34 cellular contexts compared by ENCODE assay signal in genomic region chr2:136647039-136647438, GRCh38.
DNase-seq lines count a peak whose midpoint lies in the region; ATAC-seq, FAIRE-seq and TF ChIP-seq lines count a peak whose summit lies in the region.
"Had no signal": no experiment of that assay in that cellular context is flagged by ENCODE, and none has a peak within 500 bp of the region (broad histone marks: within the 10 kb centered on the region; RNA-seq: fewer than 3 reads in every experiment).

No MANE protein-coding gene starts in this region.

- no peak for DNase-seq in HepG2 (ENCODE audit: low spot score)
- no peak for DNase-seq in right lobe of liver
- DNase-seq in A549 (ENCODE audit: low read depth in 1 of 2, low spot score in 1 of 2): no peak
- DNase-seq in IMR-90: no peak
- DNase-seq in K562 (ENCODE audit: extremely low read depth in 1 of 4, low spot score in 3 of 4): no peak
- DNase-seq in stomach: no peak
- DNase-seq in RKO (ENCODE audit: low spot score): no peak
- no peak for DNase-seq in suprapubic skin (ENCODE audit: low spot score in 2 of 2)
- DNase-seq: 8988T; ACHN; AML-193; BE2C; C1 segment of cervical spinal cord; Caco-2; Calu3; CD4-positive, alpha-beta memory T cell; CD4-positive, alpha-beta T cell; CD4-positive, CD25-positive, alpha-beta regulatory T cell; CD8-positive, alpha-beta memory T cell; CD8-positive, alpha-beta T cell; COR-L47; DMS 273 treated with DMSO at 0.1 percent for 48 hours; DMS153; DMS53; DMS79; DMS79 treated with DMSO at 0.1 percent for 48 hours; DND-41; EL had no signal

- H3K56ac ChIP-seq in IMR-90 (ENCODE audit: extremely low read depth, insufficient read depth, low read length): no peak overlapping the region

- no peaks in the 10 kb centered on the region for H3K9me3 ChIP-seq in HepG2 (ENCODE audit: low read length)
- H3K9me3 ChIP-seq in right lobe of liver: no peaks in the 10 kb centered on the region
- no peaks in the 10 kb centered on the region for H3K9me3 ChIP-seq in A549
- peaks cover 12% of the 10 kb centered on the region for H3K9me3 ChIP-seq in IMR-90 (ENCODE audit: control insufficient read depth, insufficient read depth, low read length)
- no peaks in the 10 kb centered on the region for H3K9me3 ChIP-seq in K562 (replicated peaks; ENCODE audit: control insufficient read depth, insufficient read depth, low read depth, low read length)
- H3K9me3 ChIP-seq in stomach: no peaks in the 10 kb centered on the region
- H3K9me3 ChIP-seq in suprapubic skin: no peaks in the 10 kb centered on the region
- H3K9me3 ChIP-seq: BE2C; BLaER1; BLaER1 treated with 17β-estradiol and CSF1 and Interleukin-3, amounts not matched to agents 10 nM and 100 nM; Caco-2 had no signal

- TF ChIP-seq POLR2A in HepG2 (IDR thresholded peaks at IDR 0.05; ENCODE audit: insufficient read depth in 1 of 2, low read depth in 2 of 2, low read length in 2 of 2) (no peak), right lobe of liver (IDR thresholded peaks at IDR 0.05) (no peak), A549 (IDR thresholded peaks at IDR 0.05; ENCODE audit: low read length) (no peak), IMR-90 (IDR thresholded peaks at IDR 0.05; ENCODE audit: low read depth, low read length) (no peak), K562 (conservative IDR thresholded peaks at IDR 0.05) (no peak), stomach (IDR thresholded peaks at IDR 0.05) (no peak), suprapubic skin (IDR thresholded peaks at IDR 0.05) (no peak)

- H3K36me3 ChIP-seq in HepG2 (replicated peaks in 1 of 2; ENCODE audit: control insufficient read depth in 1 of 2, insufficient read depth in 2 of 2, low read length in 2 of 2) (no peaks in the 10 kb centered on the region), right lobe of liver (no peaks in the 10 kb centered on the region), IMR-90 (ENCODE audit: control insufficient read depth, insufficient read depth, low read length) (no peaks in the 10 kb centered on the region), K562 (ENCODE audit: control insufficient read depth, insufficient read depth, low read length) (no peaks in the 10 kb centered on the region), stomach (no peaks in the 10 kb centered on the region), suprapubic skin (no peaks in the 10 kb centered on the region)
- H3K36me3 ChIP-seq: BE2C; BLaER1; BLaER1 treated with 17β-estradiol and CSF1 and Interleukin-3, amounts not matched to agents 10 nM and 100 nM had no signal

- H2AK9ac ChIP-seq in IMR-90 (replicated peaks; ENCODE audit: low read depth, low read length, poor library complexity): no peak overlapping the region

- no peak overlapping the region for H4K8ac ChIP-seq in IMR-90 (ENCODE audit: low read depth in 2 of 2, low read length in 2 of 2)

- WGBS in HepG2 (ENCODE audit: low lambda C conversion rate): 47% methylated on average over 1 of the region's 1 CpG
- 67% methylated on average over 1 of the region's 1 CpG for WGBS in right lobe of liver (ENCODE audit: insufficient coverage, low coverage, low lambda C conversion rate, missing lambda C conversion rate)
- WGBS in A549 (ENCODE audit: missing lambda C conversion rate): 74% methylated on average over 1 of the region's 1 CpG
- WGBS in IMR-90 (ENCODE audit: extremely low coverage in 2 of 2, insufficient read length in 1 of 2), 2 experiments: no CpG with 5 or more reads among the region's 1 CpG
- WGBS in K562 (ENCODE audit: insufficient coverage, low coverage, missing lambda C conversion rate): 0% methylated on average over 1 of the region's 1 CpG
- WGBS in stomach, 5 donors: 80 to 100% (median 91%) methylated on average over 1 of the region's 1 CpG
- 100% methylated on average over 1 of the region's 1 CpG for WGBS in suprapubic skin

- no peaks in the 10 kb centered on the region for H3K27me3 ChIP-seq in HepG2 (ENCODE audit: control insufficient read depth in 1 of 2, insufficient read depth in 2 of 2, low read length in 2 of 2)
- no peaks in the 10 kb centered on the region for H3K27me3 ChIP-seq in right lobe of liver
- no peaks in the 10 kb centered on the region for H3K27me3 ChIP-seq in IMR-90 (ENCODE audit: control insufficient read depth, insufficient read depth, low read length)
- no peaks in the 10 kb centered on the region for H3K27me3 ChIP-seq in K562 (ENCODE audit: control insufficient read depth in 2 of 2, insufficient read depth in 2 of 2, low read length in 2 of 2)
- H3K27me3 ChIP-seq in stomach: no peaks in the 10 kb centered on the region
- H3K27me3 ChIP-seq in suprapubic skin: no peaks in the 10 kb centered on the region
- H3K27me3 ChIP-seq: BE2C; BLaER1; BLaER1 treated with 17β-estradiol and CSF1 and Interleukin-3, amounts not matched to agents 10 nM and 100 nM had no signal

- H3K27ac ChIP-seq in HepG2 (ENCODE audit: extremely low read length, insufficient read depth, low read length): no peak overlapping the region
- H3K27ac ChIP-seq in right lobe of liver: no peak overlapping the region
- H3K27ac ChIP-seq in A549: no peak overlapping the region
- no peak overlapping the region for H3K27ac ChIP-seq in IMR-90 (ENCODE audit: insufficient read depth, low read length)
- no peak overlapping the region for H3K27ac ChIP-seq in K562 (ENCODE audit: extremely low read depth, low read depth, low read length)
- no peak overlapping the region for H3K27ac ChIP-seq in stomach
- H3K27ac ChIP-seq in suprapubic skin: no peak overlapping the region
- H3K27ac ChIP-seq: 22Rv1; BLaER1; BLaER1 treated with 17β-estradiol and CSF1 and Interleukin-3, amounts not matched to agents 10 nM and 100 nM; C4-2B had no signal

- H2BK20ac ChIP-seq in IMR-90 (ENCODE audit: low read depth, low read length): no peak overlapping the region

- H3K4ac ChIP-seq in IMR-90 (ENCODE audit: low read depth, low read length): no peak overlapping the region

- CTCF ChIA-PET in HepG2 (lab: Yijun Ruan, JAX; ENCODE audit: low intra/inter-chr PET ratio, low total read pairs): no interaction called here
- CTCF ChIA-PET in A549 (lab: Yijun Ruan, JAX): no interaction called here
- CTCF ChIA-PET in IMR-90 (lab: Yijun Ruan, JAX): no interaction called here
- CTCF ChIA-PET in K562 (lab: Yijun Ruan, JAX; ENCODE audit: low intra/inter-chr PET ratio): no interaction called here

- H3K4me2 ChIP-seq in HepG2 (ENCODE audit: low read depth, low read length) (no peak overlapping the region), A549 (no peak overlapping the region), IMR-90 (ENCODE audit: low read depth, low read length) (no peak overlapping the region), K562 (ENCODE audit: insufficient read depth, low read length) (no peak overlapping the region)
- H3K4me2 ChIP-seq: BLaER1; BLaER1 treated with 17β-estradiol and CSF1 and Interleukin-3, amounts not matched to agents 10 nM and 100 nM had no signal

- no peak overlapping the region for H3K14ac ChIP-seq in IMR-90 (replicated peaks; ENCODE audit: low read depth, low read length)

- TF ChIP-seq RAD21 in HepG2 (CRISPR knock-in tag; IDR thresholded peaks at IDR 0.05) (no peak), A549 (conservative IDR thresholded peaks at IDR 0.05 in 1 of 2, IDR thresholded peaks at IDR 0.05 in 1 of 2) (no peak), IMR-90 (IDR thresholded peaks at IDR 0.05; ENCODE audit: low read length) (no peak), K562 (CRISPR knock-in tag; conservative IDR thresholded peaks at IDR 0.05 in 1 of 2, IDR thresholded peaks at IDR 0.05 in 1 of 2) (no peak)

- FAIRE-seq in HepG2 (lab: Jason Lieb, UNC) (no peak), A549 (lab: Jason Lieb, UNC) (no peak), K562 (lab: Jason Lieb, UNC) (no peak)
- FAIRE-seq: A204.1, D721Med had no signal

- intact Hi-C loops in HepG2 (cut with micrococcal nuclease; ENCODE audit: unreplicated experiment): no loop called here
- intact Hi-C loops in right lobe of liver (cut with DNase I): no loop called here
- intact Hi-C loops in IMR-90 (cut with micrococcal nuclease): no loop called here
- intact Hi-C loops in K562 (cut with micrococcal nuclease): no loop called here
- intact Hi-C loops in stomach (cut with DNase I; ENCODE audit: low total_unique reads): no loop called here

- BruUV-seq in HepG2 (replicated peaks; lab: Mats Ljungman, UMichigan): no TSS peak
- no TSS peak for BruUV-seq in IMR-90 (replicated peaks; lab: Mats Ljungman, UMichigan)
- no TSS peak for BruUV-seq in K562 (replicated peaks; lab: Mats Ljungman, UMichigan)

- H2AFZ ChIP-seq in HepG2 (ENCODE audit: low read length) (no peak overlapping the region), IMR-90 (replicated peaks; ENCODE audit: low read length, poor library complexity) (no peak overlapping the region), K562 (ENCODE audit: low read depth, low read length) (no peak overlapping the region)

- TF ChIP-seq CTCF in HepG2 (CRISPR knock-in tag; IDR thresholded peaks at IDR 0.05) (no peak), right lobe of liver (IDR thresholded peaks at IDR 0.05) (no peak), A549 (IDR thresholded peaks at IDR 0.05) (no peak), IMR-90 (conservative IDR thresholded peaks at IDR 0.05; ENCODE audit: low read depth, low read length) (no peak), K562 (IDR thresholded peaks at IDR 0.05 in 2 of 3, conservative IDR thresholded peaks at IDR 0.05 in 1 of 3; ENCODE audit: insufficient read depth in 2 of 3, low read depth in 1 of 3, low read length in 3 of 3) (no peak), stomach (IDR thresholded peaks at IDR 0.05) (no peak), suprapubic skin (IDR thresholded peaks at IDR 0.05) (no peak)

- no peaks in the 10 kb centered on the region for H3K4me1 ChIP-seq in HepG2 (ENCODE audit: insufficient read depth, low read length)
- no peaks in the 10 kb centered on the region for H3K4me1 ChIP-seq in right lobe of liver
- no peaks in the 10 kb centered on the region for H3K4me1 ChIP-seq in A549
- H3K4me1 ChIP-seq in IMR-90 (ENCODE audit: control insufficient read depth, insufficient read depth, low read length): no peaks in the 10 kb centered on the region
- H3K4me1 ChIP-seq in K562 (replicated peaks in 1 of 2; ENCODE audit: control insufficient read depth in 2 of 2, insufficient read depth in 2 of 2, low read length in 2 of 2): no peaks in the 10 kb centered on the region
- peaks cover 0 to 16% (median 0%) of the 10 kb centered on the region in 4 donors for H3K4me1 ChIP-seq in stomach
- H3K4me1 ChIP-seq in suprapubic skin: no peaks in the 10 kb centered on the region
- H3K4me1 ChIP-seq: BE2C, Caco-2 had no signal

- TF ChIP-seq EP300 in HepG2 (IDR thresholded peaks at IDR 0.05; ENCODE audit: low read depth in 2 of 2, low read length in 2 of 2): no peak
- TF ChIP-seq EP300 in HepG2 (CRISPR knock-in tag; IDR thresholded peaks at IDR 0.05; ENCODE audit: borderline replicate concordance): no peak
- no peak for TF ChIP-seq EP300 in A549 (IDR thresholded peaks at IDR 0.05)
- TF ChIP-seq EP300 in K562 (IDR thresholded peaks at IDR 0.05; ENCODE audit: low read length): no peak
- no peak for TF ChIP-seq EP300 in stomach (IDR thresholded peaks at IDR 0.05)
- TF ChIP-seq EP300 in suprapubic skin (IDR thresholded peaks at IDR 0.05): no peak

- H3K4me3 ChIP-seq in HepG2 (replicated peaks in 1 of 3; ENCODE audit: insufficient read depth in 1 of 3, low read depth in 2 of 3, low read length in 3 of 3) (no peak overlapping the region), right lobe of liver (no peak overlapping the region), A549 (no peak overlapping the region), IMR-90 (ENCODE audit: insufficient read depth, low read depth, low read length) (no peak overlapping the region), K562 (no peak overlapping the region), stomach (no peak overlapping the region), suprapubic skin (no peak overlapping the region)
- H3K4me3 ChIP-seq: BLaER1; BLaER1 treated with 17β-estradiol and CSF1 and Interleukin-3, amounts not matched to agents 10 nM and 100 nM had no signal

- no peaks in the 10 kb centered on the region for H3K79me1 ChIP-seq in IMR-90 (ENCODE audit: low read depth in 1 of 2, low read length in 2 of 2)

- no peak for ATAC-seq in HepG2
- no peak for ATAC-seq in right lobe of liver
- no peak for ATAC-seq in A549
- no peak for ATAC-seq in IMR-90 (ENCODE audit: low read depth)
- ATAC-seq in K562: no peak
- ATAC-seq: CD8-positive, alpha-beta T cell had no signal

- no peak overlapping the region for H3K18ac ChIP-seq in IMR-90 (ENCODE audit: low read depth, low read length)

- H2BK15ac ChIP-seq in IMR-90 (ENCODE audit: low read depth, low read length): no peak overlapping the region

- no peak overlapping the region for H3K23ac ChIP-seq in IMR-90 (ENCODE audit: low read depth, low read length)

- H4K91ac ChIP-seq in IMR-90 (ENCODE audit: insufficient read depth, low read depth, low read length): no peak overlapping the region

- H2BK120ac ChIP-seq in IMR-90 (ENCODE audit: low read depth, low read length): no peak overlapping the region

- dilution Hi-C loops in IMR-90 (cut with HindIII; ENCODE audit: low sequenced_read_pairs, unreplicated experiment): no loop called here

- H4K20me1 ChIP-seq in HepG2 (ENCODE audit: insufficient read depth, low read length): no peaks in the 10 kb centered on the region
- H4K20me1 ChIP-seq in IMR-90 (ENCODE audit: insufficient read depth, low read length): no peaks in the 10 kb centered on the region
- H4K20me1 ChIP-seq in K562 (replicated peaks; ENCODE audit: control insufficient read depth, insufficient read depth, low read length): no peaks in the 10 kb centered on the region
- H4K20me1 ChIP-seq: BLaER1; BLaER1 treated with 17β-estradiol and CSF1 and Interleukin-3, amounts not matched to agents 10 nM and 100 nM had no signal

- no peak overlapping the region for H2AK5ac ChIP-seq in IMR-90 (ENCODE audit: low read depth, low read length)

- no peak overlapping the region for H2BK5ac ChIP-seq in IMR-90 (ENCODE audit: low read depth, low read length, poor library complexity, severe bottlenecking)

- no peaks in the 10 kb centered on the region for H3K79me2 ChIP-seq in HepG2 (ENCODE audit: insufficient read depth, low read length)
- no peaks in the 10 kb centered on the region for H3K79me2 ChIP-seq in K562 (ENCODE audit: control insufficient read depth, insufficient read depth, low read length)

- no peak overlapping the region for H4K5ac ChIP-seq in IMR-90 (ENCODE audit: low read depth, low read length)

- H3K9me1 ChIP-seq in IMR-90 (ENCODE audit: insufficient read depth, low read length): no peaks in the 10 kb centered on the region
- H3K9me1 ChIP-seq in K562 (ENCODE audit: control insufficient read depth, insufficient read depth, low read length): no peaks in the 10 kb centered on the region

- in situ Hi-C loops in HepG2 (cut with HindIII; ENCODE audit: extremely low pct_ligation_motif_present, low pct_unique_long_range_greater_than_20kb) (no loop called here), IMR-90 (cut with MboI; ENCODE audit: low sequenced_read_pairs) (no loop called here), K562 (cut with MboI) (no loop called here)

- H3K9ac ChIP-seq in HepG2 (ENCODE audit: insufficient read depth, low read depth, low read length) (no peak overlapping the region), IMR-90 (ENCODE audit: low read depth, low read length) (no peak overlapping the region), K562 (ENCODE audit: insufficient read depth in 1 of 2, low read depth in 2 of 2, low read length in 2 of 2) (no peak overlapping the region)
- H3K9ac ChIP-seq: BLaER1; BLaER1 treated with 17β-estradiol and CSF1 and Interleukin-3, amounts not matched to agents 10 nM and 100 nM had no signal

- POLR2A ChIA-PET in HepG2 (lab: Yijun Ruan, JAX): no interaction called here
- POLR2A ChIA-PET in A549 (lab: Yijun Ruan, JAX): no interaction called here
- POLR2A ChIA-PET in IMR-90 (lab: Charles Lee; ENCODE audit: unreplicated experiment): no interaction called here
- POLR2A ChIA-PET in K562 (lab: Yijun Ruan, JAX): no interaction called here

Comparison
In these comparisons a context has a peak if more than half of its experiments do, and no peak if none do; other contexts are left out.
1. Of the 241 proteins assayed by ChIP-seq in both HepG2 and K562: peak only in HepG2: MAFF and MAFK; only in K562: none; in both: none; in neither: 239.